ENCODE assay signal across 8 cellular contexts in genomic region chr16:21952793-21953540, GRCh38. TPM values are rescaled to one million over a fixed set of nuclear protein-coding genes. Genes with fewer than 3 reads are reported as not detected.
A peak's percentile ranks its signal among the peaks of the same experiment; 100 is the strongest.
DNase-seq lines count a peak whose midpoint lies in the region; ATAC-seq and TF ChIP-seq lines count a peak whose summit lies in the region.

TSS of gene UQCRC2 (plus strand) at chr16:21953361. CDS start at chr16:21953424, 63 bp downstream.

- peak within 1 kb of the TSS; percentile 98 for H3K4me3 Mint-ChIP-seq in activated CD4-positive, alpha-beta T cell treated with anti-CD3 and anti-CD28 coated beads, Interleukin-2, amount 10 ng/mL, durations not matched to agents 24 days and 14 days

- peaks cover 32% of the 10 kb centered on the region for H3K4me1 Mint-ChIP-seq in activated CD4-positive, alpha-beta T cell treated with anti-CD3 and anti-CD28 coated beads, Interleukin-2, amount 10 ng/mL, durations not matched to agents 24 days and 14 days

- peak within 1 kb of the TSS; percentile 94 for H3K4me3 ChIP-seq in coronary artery

- DNase-seq in C1 segment of cervical spinal cord (lab: John Stamatoyannopoulos, UW), result peak; percentile 44 to 97 (median 90)
- DNase-seq in NCI-H526 treated with DMSO at 0.1 percent for 48 hours (lab: John Stamatoyannopoulos, UW), result peak; percentile 95
- peak; percentile 96 for DNase-seq in activated CD4-positive, alpha-beta T cell treated with anti-CD3 and anti-CD28 coated beads, Interleukin-2, amount 10 ng/mL, durations not matched to agents 24 days and 14 days
- peak; percentile 91 for DNase-seq in coronary artery (ENCODE audit: low spot score)
- DNase-seq in left kidney (ENCODE audit: low read depth, low spot score), result peak; percentile 97
- DNase-seq in stimulated activated CD4-positive, alpha-beta T cell treated with anti-CD3 and anti-CD28 coated beads, Interleukin-1b, Interleukin-23, amount 100 ng/mL, for 48 hours, result peak; percentile 89

- no peaks in the 10 kb centered on the region for H3K9me3 Mint-ChIP-seq in activated CD4-positive, alpha-beta T cell treated with anti-CD3 and anti-CD28 coated beads, Interleukin-2, amount 10 ng/mL, durations not matched to agents 24 days and 14 days

- peak within 1 kb of the TSS; percentile 97 for H3K27ac Mint-ChIP-seq in activated CD4-positive, alpha-beta T cell treated with anti-CD3 and anti-CD28 coated beads, Interleukin-2, amount 10 ng/mL, durations not matched to agents 24 days and 14 days

- ATAC-seq in GM19351 (IDR thresholded peaks at IDR 0.05; ENCODE audit: unreplicated experiment) (peak; percentile 78), HG03520 (IDR thresholded peaks at IDR 0.05; ENCODE audit: unreplicated experiment) (peak; percentile 72)

- intact Hi-C loops in activated CD4-positive, alpha-beta T cell treated with anti-CD3 and anti-CD28 coated beads, Interleukin-2, amount 10 ng/mL, durations not matched to agents 24 days and 14 days (cut with micrococcal nuclease), result loop anchor here (1.0 to 10.0 kb wide), 6 partner anchors 134 to 428 kb away; partner anchors contain the start of genes METTL9 and POLR3E

- H3K27me3 Mint-ChIP-seq in activated CD4-positive, alpha-beta T cell treated with anti-CD3 and anti-CD28 coated beads, Interleukin-2, amount 10 ng/mL, durations not matched to agents 24 days and 14 days, result no peaks in the 10 kb centered on the region

- no peak for TF ChIP-seq CTCF in coronary artery (IDR thresholded peaks at IDR 0.05)

- H3K27ac ChIP-seq in coronary artery, result peak within 1 kb of the TSS; percentile 91 to 97

- peaks cover 30% of the 10 kb centered on the region for H3K36me3 Mint-ChIP-seq in activated CD4-positive, alpha-beta T cell treated with anti-CD3 and anti-CD28 coated beads, Interleukin-2, amount 10 ng/mL, durations not matched to agents 24 days and 14 days (ENCODE audit: low read depth)

RNA-seq across cellular contexts. Expression of gene UQCRC2, which starts in this region (rescaled TPM):
- 256 and 266 TPM in 2 replicates for total RNA-seq in activated CD4-positive, alpha-beta T cell treated with anti-CD3 and anti-CD28 coated beads, Interleukin-2, amount 10 ng/mL, durations not matched to agents 24 days and 14 days

Comparison
In these comparisons a context has a peak if more than half of its experiments do, and no peak if none do; other contexts are left out.
1. Peak in every context shown above with its lines: DNase-seq, ATAC-seq, H3K4me3 ChIP-seq and H3K27ac ChIP-seq.